ENCODE assay signal across 19 cellular contexts in genomic region chr5:157326440-157327023, GRCh38.
A peak's percentile ranks its signal among the peaks of the same experiment; 100 is the strongest.
DNase-seq lines count a peak whose midpoint lies in the region; ATAC-seq, FAIRE-seq and TF ChIP-seq lines count a peak whose summit lies in the region.
"Had no signal": no experiment of that assay in that cellular context is flagged by ENCODE, and none has a peak within 500 bp of the region (broad histone marks: within the 10 kb centered on the region; RNA-seq: fewer than 3 reads in every experiment).

No MANE protein-coding gene starts in this region.

- H3K27ac Mint-ChIP-seq in activated naive CD4-positive, alpha-beta T cell treated with anti-CD3 and anti-CD28 coated beads, Interleukin-2, amount 10 ng/mL, durations not matched to agents 7 days and 5 days: peak overlapping the region; percentile 83
- peak overlapping the region; percentile 24 for H3K27ac Mint-ChIP-seq in activated B cell treated with CpG ODN at 0.5 μM for 24 hours

- DNase-seq in activated naive CD4-positive, alpha-beta T cell treated with anti-CD3 and anti-CD28 coated beads, Interleukin-2, amount 10 ng/mL, durations not matched to agents 7 days and 5 days: no peak
- no peak for DNase-seq in activated naive CD4-positive, alpha-beta T cell (lab: John Stamatoyannopoulos, UW)
- DNase-seq in activated B cell treated with CpG ODN at 0.5 μM for 24 hours (no peak), hepatocyte (ENCODE audit: low spot score) (no peak), small intestine (peak; percentile 44), DMS53 treated with DMSO at 0.1 percent for 48 hours (lab: John Stamatoyannopoulos, UW; ENCODE audit: unreplicated experiment) (no peak), NCI-H524 (lab: John Stamatoyannopoulos, UW) (no peak), heart left ventricle (no peak)
- DNase-seq: effector CD4-positive, alpha-beta T cell; foreskin melanocyte; Karpas-422; NCI-H1930; NCI-H2227 treated with DMSO at 0.1 percent for 48 hours; SHP77 treated with DMSO at 0.1 percent for 48 hours; stimulated activated CD4-positive, alpha-beta T cell treated with anti-CD3 and anti-CD28 coated beads, Interleukin-4, amount 100 ng/mL, for 1 hour; T-helper 2 cell; trophoblast cell had no signal

- FAIRE-seq in small intestine (lab: Jason Lieb, UNC): no peak
- FAIRE-seq: H54, HTR-8/SVneo had no signal

- H4K20me1 ChIP-seq in hepatocyte (ENCODE audit: insufficient read depth, poor library complexity, severe bottlenecking): no peaks in the 10 kb centered on the region

- no peaks in the 10 kb centered on the region for H3K27me3 Mint-ChIP-seq in activated naive CD4-positive, alpha-beta T cell treated with anti-CD3 and anti-CD28 coated beads, Interleukin-2, amount 10 ng/mL, durations not matched to agents 7 days and 5 days
- no peaks in the 10 kb centered on the region for H3K27me3 Mint-ChIP-seq in activated B cell treated with CpG ODN at 0.5 μM for 24 hours

- H3K4me1 Mint-ChIP-seq in activated naive CD4-positive, alpha-beta T cell treated with anti-CD3 and anti-CD28 coated beads, Interleukin-2, amount 10 ng/mL, durations not matched to agents 7 days and 5 days: peaks cover 39% of the 10 kb centered on the region
- peaks cover 6% of the 10 kb centered on the region for H3K4me1 Mint-ChIP-seq in activated B cell treated with CpG ODN at 0.5 μM for 24 hours

- H3K4me3 ChIP-seq in hepatocyte: no peak overlapping the region
- no peak overlapping the region for H3K4me3 ChIP-seq in small intestine (ENCODE audit: low read depth in 1 of 2, low read length in 2 of 2)
- H3K4me3 ChIP-seq in heart left ventricle: no peak overlapping the region

- WGBS in hepatocyte (ENCODE audit: low lambda C conversion rate, missing lambda C conversion rate): 72% methylated on average over 7 of the region's 7 CpGs
- WGBS in small intestine, 3 donors: 19 to 57% (median 43%) methylated on average over 7 of the region's 7 CpGs
- 82 to 89% (median 84%) methylated on average over 7 of the region's 7 CpGs for WGBS in heart left ventricle, 4 donors

- H3K27me3 ChIP-seq in hepatocyte (no peaks in the 10 kb centered on the region), small intestine (ENCODE audit: control insufficient read depth in 2 of 2, insufficient read depth in 2 of 2, low read length in 2 of 2) (no peaks in the 10 kb centered on the region), heart left ventricle (no peaks in the 10 kb centered on the region)

- no peaks in the 10 kb centered on the region for H3K36me3 ChIP-seq in hepatocyte (replicated peaks; ENCODE audit: insufficient read depth, low read depth)
- peaks cover 0 to 2% of the 10 kb centered on the region in 2 donors for H3K36me3 ChIP-seq in small intestine (ENCODE audit: control insufficient read depth in 2 of 2, insufficient read depth in 2 of 2, low read length in 2 of 2)
- peaks cover 0 to 41% (median 14%) of the 10 kb centered on the region in 9 donors for H3K36me3 ChIP-seq in heart left ventricle

- ATAC-seq in activated B cell treated with CpG ODN at 0.5 μM for 24 hours (ENCODE audit: low read depth) (no peak), heart left ventricle (no peak)

- H2AFZ ChIP-seq in hepatocyte: no peak overlapping the region

- no peak overlapping the region for H3K4me3 Mint-ChIP-seq in activated naive CD4-positive, alpha-beta T cell treated with anti-CD3 and anti-CD28 coated beads, Interleukin-2, amount 10 ng/mL, durations not matched to agents 7 days and 5 days
- no peak overlapping the region for H3K4me3 Mint-ChIP-seq in activated B cell treated with CpG ODN at 0.5 μM for 24 hours

- CTCF ChIA-PET in activated naive CD4-positive, alpha-beta T cell treated with anti-CD3 and anti-CD28 coated beads, Interleukin-2, amount 10 ng/mL, durations not matched to agents 7 days and 5 days (lab: Charles Lee): interaction anchor here (1.1 to 8.0 kb wide), 7 partner anchors 9 to 418 kb away, joined by 3 to 76 read pairs (median 30); partner anchors contain the start of gene LSM11
- CTCF ChIA-PET in activated B cell treated with CpG ODN at 0.5 μM for 24 hours (lab: Charles Lee): interaction anchor here (1.2 to 6.6 kb wide), 5 partner anchors 19 to 417 kb away, joined by 3 to 52 read pairs (median 3); partner anchors contain the start of gene LSM11

- H3K4me1 ChIP-seq in hepatocyte (ENCODE audit: insufficient read depth) (peaks cover 10% of the 10 kb centered on the region), small intestine (ENCODE audit: control insufficient read depth in 2 of 2, insufficient read depth in 1 of 2, low read depth in 1 of 2, low read length in 1 of 2) (peaks cover 0 to 2% of the 10 kb centered on the region in 2 donors), heart left ventricle (peaks cover 0 to 13% (median 0%) of the 10 kb centered on the region in 12 donors)

- no peak overlapping the region for H3K4me2 ChIP-seq in hepatocyte

- intact Hi-C loops in activated B cell treated with CpG ODN at 0.5 μM for 24 hours (cut with micrococcal nuclease): loop anchor here (5.0 kb wide), 1 partner anchor 151 kb away; no protein-coding TSS in a partner anchor
- intact Hi-C loops in heart left ventricle (cut with DNase I): loop anchor here (5.0 to 10.0 kb wide), 7 partner anchors 146 to 418 kb away; partner anchors contain the start of gene LSM11 (in 4 of the 10)

- TF ChIP-seq POLR2A in heart left ventricle (IDR thresholded peaks at IDR 0.05): no peak

- peak overlapping the region; percentile 19 for H3K27ac ChIP-seq in hepatocyte
- no peak overlapping the region for H3K27ac ChIP-seq in small intestine (ENCODE audit: low read depth in 1 of 2, low read length in 1 of 2)
- H3K27ac ChIP-seq in heart left ventricle: no peak overlapping the region

- H3K9me3 ChIP-seq in hepatocyte (ENCODE audit: low read depth): no peaks in the 10 kb centered on the region
- no peaks in the 10 kb centered on the region for H3K9me3 ChIP-seq in small intestine (ENCODE audit: control insufficient read depth, low read depth)
- no peaks in the 10 kb centered on the region for H3K9me3 ChIP-seq in heart left ventricle

- no peaks in the 10 kb centered on the region for H3K9me3 Mint-ChIP-seq in activated naive CD4-positive, alpha-beta T cell treated with anti-CD3 and anti-CD28 coated beads, Interleukin-2, amount 10 ng/mL, durations not matched to agents 7 days and 5 days
- H3K9me3 Mint-ChIP-seq in activated B cell treated with CpG ODN at 0.5 μM for 24 hours: no peaks in the 10 kb centered on the region

- H3K79me2 ChIP-seq in hepatocyte: no peaks in the 10 kb centered on the region

- TF ChIP-seq CTCF in activated B cell treated with CpG ODN at 0.5 μM for 24 hours (IDR thresholded peaks at IDR 0.05) (no peak), hepatocyte (IDR thresholded peaks at IDR 0.05; ENCODE audit: poor library complexity) (no peak), heart left ventricle (IDR thresholded peaks at IDR 0.05) (no peak)

- H3K36me3 Mint-ChIP-seq in activated naive CD4-positive, alpha-beta T cell treated with anti-CD3 and anti-CD28 coated beads, Interleukin-2, amount 10 ng/mL, durations not matched to agents 7 days and 5 days: peaks cover 90% of the 10 kb centered on the region
- peaks cover 97% of the 10 kb centered on the region for H3K36me3 Mint-ChIP-seq in activated B cell treated with CpG ODN at 0.5 μM for 24 hours (ENCODE audit: low read depth)

- H3K9me2 ChIP-seq in hepatocyte (replicated peaks; ENCODE audit: insufficient read depth): no peaks in the 10 kb centered on the region

- POLR2A ChIA-PET in activated B cell treated with CpG ODN at 0.5 μM for 24 hours (lab: Charles Lee): no interaction called here
